In genomic region chr12:107402041-107403022, GRCh38 we compare ENCODE assay signal across 8 cellular contexts.
DNase-seq lines count a peak whose midpoint lies in the region; ATAC-seq, FAIRE-seq and TF ChIP-seq lines count a peak whose summit lies in the region.

No MANE protein-coding gene starts in this region.

- H3K36me3 ChIP-seq in PC-9 (ENCODE audit: low read depth) (no peaks in the 10 kb centered on the region), small intestine (ENCODE audit: control insufficient read depth in 2 of 2, insufficient read depth in 2 of 2, low read length in 2 of 2) (no peaks in the 10 kb centered on the region)

- H3K27ac ChIP-seq in PC-9 = no peak overlapping the region
- H3K27ac ChIP-seq in small intestine (ENCODE audit: low read depth in 1 of 2, low read length in 1 of 2) = no peak overlapping the region

- H3K4me1 ChIP-seq in PC-9 (replicated peaks; ENCODE audit: insufficient read depth) (peaks cover 14% of the 10 kb centered on the region), small intestine (ENCODE audit: control insufficient read depth in 2 of 2, insufficient read depth in 1 of 2, low read depth in 1 of 2, low read length in 1 of 2) (no peaks in the 10 kb centered on the region)

- peaks cover 11% of the 10 kb centered on the region; the same call in 1 of the 2 replicates for H3F3A ChIP-seq in PC-9 (ENCODE audit: insufficient read depth, low read depth)

- ATAC-seq in activated T-cell treated with anti-CD3 and anti-CD28 coated beads, Interleukin-2, amount 50 U/mL, for 4 hours = peak; percentile 84 to 89
- ATAC-seq in GM21515 (IDR thresholded peaks at IDR 0.05; ENCODE audit: unreplicated experiment) (no peak), HG02588 (IDR thresholded peaks at IDR 0.05; ENCODE audit: unreplicated experiment) (no peak)

- FAIRE-seq in small intestine (lab: Jason Lieb, UNC) = no peak

- H3K27me3 ChIP-seq in PC-9 (ENCODE audit: insufficient read depth, low read depth) (no peaks in the 10 kb centered on the region), small intestine (ENCODE audit: control insufficient read depth in 2 of 2, insufficient read depth in 2 of 2, low read length in 2 of 2) (no peaks in the 10 kb centered on the region)

- H3K27me3 Mint-ChIP-seq in activated T-cell treated with anti-CD3 and anti-CD28 coated beads, Interleukin-2, amount 50 U/mL, for 4 hours (ENCODE audit: low read depth) = no peaks in the 10 kb centered on the region

- peaks cover 12% of the 10 kb centered on the region for H3K4me1 Mint-ChIP-seq in activated T-cell treated with anti-CD3 and anti-CD28 coated beads, Interleukin-2, amount 50 U/mL, for 4 hours (ENCODE audit: low read depth)

- DNase-seq in DMS153 (lab: John Stamatoyannopoulos, UW) (peak; percentile 71), HK-2 (ENCODE audit: unreplicated experiment) (peak; percentile 62), PC-9 (peak; percentile 69 to 70), fibroblast of the aortic adventitia (ENCODE audit: low read depth) (peak; percentile 72), small intestine (peak; percentile 71)
- DNase-seq in activated T-cell treated with anti-CD3 and anti-CD28 coated beads, Interleukin-2, amount 50 U/mL, for 4 hours = peak; percentile 56

- no peak overlapping the region for H2AFZ ChIP-seq in PC-9

- POLR2A ChIA-PET in PC-9 (lab: Charles Lee; ENCODE audit: unreplicated experiment) = interaction anchor here (0.7 kb wide), 1 partner anchor 82 kb away, joined by 5 read pairs; no protein-coding TSS in a partner anchor

- no peaks in the 10 kb centered on the region for H3K9me3 Mint-ChIP-seq in activated T-cell treated with anti-CD3 and anti-CD28 coated beads, Interleukin-2, amount 50 U/mL, for 4 hours

- no peaks in the 10 kb centered on the region for H3K9me2 ChIP-seq in PC-9 (ENCODE audit: insufficient read depth)

- H3K79me2 ChIP-seq in PC-9 (ENCODE audit: low read depth) = peaks cover 28% of the 10 kb centered on the region

- no peak overlapping the region for H3K4me3 Mint-ChIP-seq in activated T-cell treated with anti-CD3 and anti-CD28 coated beads, Interleukin-2, amount 50 U/mL, for 4 hours

- H3K9me3 ChIP-seq in PC-9 (ENCODE audit: insufficient read depth, low read depth) = no peaks in the 10 kb centered on the region
- no peaks in the 10 kb centered on the region for H3K9me3 ChIP-seq in small intestine (ENCODE audit: control insufficient read depth, low read depth)

- CTCF ChIA-PET in PC-9 (lab: Charles Lee) = interaction anchor here (0.6 to 1.2 kb wide), 3 partner anchors 46 to 271 kb away, joined by 4 read pairs; no protein-coding TSS in a partner anchor

- 49 to 71% (median 66%) methylated on average over 4 to 5 of the region's 5 CpGs for WGBS in small intestine, 3 donors

- H4K20me1 ChIP-seq in PC-9 (ENCODE audit: insufficient read depth) = no peaks in the 10 kb centered on the region

- TF ChIP-seq CTCF in PC-9 (conservative IDR thresholded peaks at IDR 0.05) = peak; percentile 79
- TF ChIP-seq CTCF in fibroblast of the aortic adventitia (IDR thresholded peaks at IDR 0.05; ENCODE audit: insufficient read depth, low read length) = peak; percentile 84

- intact Hi-C loops in PC-9 (cut with micrococcal nuclease; ENCODE audit: unreplicated experiment) = loop anchor here (1.0 kb wide), 3 partner anchors 84 to 270 kb away; a partner anchor contains a TSS

- no peak overlapping the region for H3K4me3 ChIP-seq in PC-9
- no peak overlapping the region for H3K4me3 ChIP-seq in fibroblast of the aortic adventitia (ENCODE audit: low read depth, low read length)
- no peak overlapping the region for H3K4me3 ChIP-seq in small intestine (ENCODE audit: low read depth in 1 of 2, low read length in 2 of 2)

- no TSS peak for BruUV-seq in PC-9 (replicated peaks; lab: Mats Ljungman, UMichigan)

- no peaks in the 10 kb centered on the region for H3K36me3 Mint-ChIP-seq in activated T-cell treated with anti-CD3 and anti-CD28 coated beads, Interleukin-2, amount 50 U/mL, for 4 hours (ENCODE audit: insufficient read depth)

- H3K4me2 ChIP-seq in PC-9 = no peak overlapping the region

Comparison
In these comparisons a context has a peak if more than half of its experiments do, and no peak if none do; other contexts are left out.
1. ATAC-seq: peak in activated T-cell treated with anti-CD3 and anti-CD28 coated beads, Interleukin-2, amount 50 U/mL, for 4 hours (2 of 2); none in GM21515 (single experiment) and HG02588 (single experiment).
2. Peak in every context shown above with its lines, with median percentiles within 50 percentile points of each other: DNase-seq.